Comparison of ENCODE assay signal across 20 cellular contexts in genomic region chr1:188065917-188066316, GRCh38.
"Had no signal": no experiment of that assay in that cellular context is flagged by ENCODE, and none has a peak within 500 bp of the region (broad histone marks: within the 10 kb centered on the region; RNA-seq: fewer than 3 reads in every experiment).

No MANE protein-coding gene starts in this region.

- H3K27ac ChIP-seq: gastroesophageal sphincter, heart right ventricle, pancreas, spleen, testis, upper lobe of left lung, VCaP had no signal

- H3K4me1 ChIP-seq: gastroesophageal sphincter, heart right ventricle, pancreas, spleen, testis, upper lobe of left lung had no signal

- H3K4me3 Mint-ChIP-seq: activated naive CD4-positive, alpha-beta T cell treated with anti-CD3 and anti-CD28 coated beads, Interleukin-2, amount 10 ng/mL, durations not matched to agents 7 days and 5 days; activated T-helper 17 cell treated with anti-CD3 and anti-CD28 coated beads, Interleukin-2, amount 50 U/mL, for 72 hours; central memory CD8-positive, alpha-beta T cell; neural crest cell; stimulated activated naive CD8-positive, alpha-beta T cell treated with anti-CD3 and anti-CD28 coated beads, Interleukin-15, Interleukin-2, amounts not matched to agents 100 ng/mL and 50 ng/mL, for 24 hours had no signal

- H3K4me1 Mint-ChIP-seq: activated naive CD4-positive, alpha-beta T cell treated with anti-CD3 and anti-CD28 coated beads, Interleukin-2, amount 10 ng/mL, durations not matched to agents 7 days and 5 days; activated T-helper 17 cell treated with anti-CD3 and anti-CD28 coated beads, Interleukin-2, amount 50 U/mL, for 72 hours; central memory CD8-positive, alpha-beta T cell; neural crest cell had no signal

- H3K36me3 Mint-ChIP-seq: activated naive CD4-positive, alpha-beta T cell treated with anti-CD3 and anti-CD28 coated beads, Interleukin-2, amount 10 ng/mL, durations not matched to agents 7 days and 5 days had no signal

- DNase-seq: activated CD4-positive, alpha-beta T cell treated with anti-CD3 and anti-CD28 coated beads for 1 hour; activated CD4-positive, alpha-beta T cell treated with anti-CD3 and anti-CD28 coated beads, Interleukin-2, amount 50 U/mL, for 4 hours; activated naive CD4-positive, alpha-beta T cell treated with anti-CD3 and anti-CD28 coated beads, Interleukin-2, amount 10 ng/mL, durations not matched to agents 7 days and 5 days; cortex of kidney; effector CD8-positive, alpha-beta T cell; heart right ventricle; left colon; pancreas; spleen; T-helper 1 cell; testis; upper lobe of left lung had no signal

- H3K27ac Mint-ChIP-seq: activated naive CD4-positive, alpha-beta T cell treated with anti-CD3 and anti-CD28 coated beads, Interleukin-2, amount 10 ng/mL, durations not matched to agents 7 days and 5 days; activated T-helper 17 cell treated with anti-CD3 and anti-CD28 coated beads, Interleukin-2, amount 50 U/mL, for 72 hours; stimulated activated naive CD8-positive, alpha-beta T cell treated with anti-CD3 and anti-CD28 coated beads, Interleukin-15, Interleukin-2, amounts not matched to agents 100 ng/mL and 50 ng/mL, for 24 hours had no signal

- FAIRE-seq: endothelial cell of umbilical vein, pancreas had no signal

- H3K9me3 ChIP-seq: pancreas, testis had no signal

- H3K36me3 ChIP-seq: gastroesophageal sphincter, heart right ventricle, pancreas, spleen, upper lobe of left lung had no signal

- H3K27me3 ChIP-seq: gastroesophageal sphincter, heart right ventricle, pancreas, spleen, testis, upper lobe of left lung had no signal

- H3K27me3 Mint-ChIP-seq: activated naive CD4-positive, alpha-beta T cell treated with anti-CD3 and anti-CD28 coated beads, Interleukin-2, amount 10 ng/mL, durations not matched to agents 7 days and 5 days; activated T-helper 17 cell treated with anti-CD3 and anti-CD28 coated beads, Interleukin-2, amount 50 U/mL, for 72 hours; central memory CD8-positive, alpha-beta T cell; stimulated activated naive CD8-positive, alpha-beta T cell treated with anti-CD3 and anti-CD28 coated beads, Interleukin-15, Interleukin-2, amounts not matched to agents 100 ng/mL and 50 ng/mL, for 24 hours had no signal

- H3K4me3 ChIP-seq: gastroesophageal sphincter, heart right ventricle, lung, pancreas, spleen, testis, upper lobe of left lung had no signal
